Comparison of ENCODE assay signal across 11 cellular contexts in genomic region chr2:317501-318424, GRCh38. TPM values are rescaled to one million over a fixed set of nuclear protein-coding genes. Genes with fewer than 3 reads are reported as not detected.
DNase-seq lines count a peak whose midpoint lies in the region; ATAC-seq, FAIRE-seq and TF ChIP-seq lines count a peak whose summit lies in the region.
"Had no signal": no experiment of that assay in that cellular context is flagged by ENCODE, and none has a peak within 500 bp of the region (broad histone marks: within the 10 kb centered on the region; RNA-seq: fewer than 3 reads in every experiment).

No MANE protein-coding gene starts in this region.

- TF ChIP-seq EP300 in ovary (IDR thresholded peaks at IDR 0.05), result no peak

- 51 to 55% (median 53%) methylated on average over 27 of the region's 27 CpGs for WGBS in ovary, 3 donors

- H3K27ac ChIP-seq in kidney (ENCODE audit: low read depth in 2 of 2, low read length in 2 of 2) (no peak overlapping the region), left lung (no peak overlapping the region), ovary (no peak overlapping the region)
- H3K27ac ChIP-seq: ascending aorta had no signal

- H3K9ac ChIP-seq in kidney (ENCODE audit: low read length in 2 of 2), result no peak overlapping the region

- H3K36me3 Mint-ChIP-seq in activated T-helper 1 cell treated with anti-CD3 and anti-CD28 coated beads, Interleukin-12 subunit alpha, Interleukin-12 subunit beta, Interleukin-2, Interleukin-4 antibody, amounts not matched to agents 30 ng/mL and 10 ng/mL and 1 ng/mL, durations not matched to agents 14 hours and 24 hours and 36 hours (ENCODE audit: low read depth), result no peaks in the 10 kb centered on the region
- H3K36me3 Mint-ChIP-seq: naive thymus-derived CD8-positive, alpha-beta T cell had no signal

- no peaks in the 10 kb centered on the region for H3K4me1 ChIP-seq in kidney (ENCODE audit: control insufficient read depth in 1 of 2, insufficient read depth in 1 of 2, low read depth in 1 of 2, low read length in 2 of 2)
- H3K4me1 ChIP-seq in left lung, result no peaks in the 10 kb centered on the region
- no peaks in the 10 kb centered on the region for H3K4me1 ChIP-seq in ovary (ENCODE audit: insufficient read depth)
- H3K4me1 ChIP-seq: ascending aorta had no signal

- TF ChIP-seq POLR2A in ovary (IDR thresholded peaks at IDR 0.05), result no peak

- H3K4me3 Mint-ChIP-seq in activated T-helper 1 cell treated with anti-CD3 and anti-CD28 coated beads, Interleukin-12 subunit alpha, Interleukin-12 subunit beta, Interleukin-2, Interleukin-4 antibody, amounts not matched to agents 30 ng/mL and 10 ng/mL and 1 ng/mL, durations not matched to agents 14 hours and 24 hours and 36 hours, result peak overlapping the region; percentile 45

- peaks cover 10% of the 10 kb centered on the region for H3K9me3 Mint-ChIP-seq in activated T-helper 1 cell treated with anti-CD3 and anti-CD28 coated beads, Interleukin-12 subunit alpha, Interleukin-12 subunit beta, Interleukin-2, Interleukin-4 antibody, amounts not matched to agents 30 ng/mL and 10 ng/mL and 1 ng/mL, durations not matched to agents 14 hours and 24 hours and 36 hours

- DNase-seq in Daoy (ENCODE audit: low read depth) (peak; percentile 89), kidney (peak; percentile 53), left lung (no peak), ovary (no peak), mesenteric fat pad (ENCODE audit: low spot score) (no peak)
- DNase-seq in activated T-helper 1 cell treated with anti-CD3 and anti-CD28 coated beads, Interleukin-12 subunit alpha, Interleukin-12 subunit beta, Interleukin-2, Interleukin-4 antibody, amounts not matched to agents 30 ng/mL and 10 ng/mL and 1 ng/mL, durations not matched to agents 14 hours and 24 hours and 36 hours (ENCODE audit: low spot score), result peak; percentile 11
- DNase-seq: NCI-H1436 had no signal

- no peaks in the 10 kb centered on the region for H3K36me3 ChIP-seq in kidney (ENCODE audit: control insufficient read depth in 1 of 2, insufficient read depth in 2 of 2, low read length in 2 of 2)
- H3K36me3 ChIP-seq in left lung, result no peaks in the 10 kb centered on the region
- no peaks in the 10 kb centered on the region for H3K36me3 ChIP-seq in ovary
- H3K36me3 ChIP-seq: ascending aorta had no signal

- H3K4me1 Mint-ChIP-seq in activated T-helper 1 cell treated with anti-CD3 and anti-CD28 coated beads, Interleukin-12 subunit alpha, Interleukin-12 subunit beta, Interleukin-2, Interleukin-4 antibody, amounts not matched to agents 30 ng/mL and 10 ng/mL and 1 ng/mL, durations not matched to agents 14 hours and 24 hours and 36 hours (ENCODE audit: low read depth), result peaks cover 23% of the 10 kb centered on the region

- ATAC-seq in HG02798 (IDR thresholded peaks at IDR 0.05; ENCODE audit: poor library complexity, unreplicated experiment) (peak; percentile 46), HG02884 (IDR thresholded peaks at IDR 0.05; ENCODE audit: unreplicated experiment) (no peak), left lung (no peak)
- ATAC-seq: naive thymus-derived CD8-positive, alpha-beta T cell had no signal

- H3K27ac Mint-ChIP-seq in activated T-helper 1 cell treated with anti-CD3 and anti-CD28 coated beads, Interleukin-12 subunit alpha, Interleukin-12 subunit beta, Interleukin-2, Interleukin-4 antibody, amounts not matched to agents 30 ng/mL and 10 ng/mL and 1 ng/mL, durations not matched to agents 14 hours and 24 hours and 36 hours, result peak overlapping the region; percentile 82

- H3K27me3 ChIP-seq in left lung (peaks cover 0 to 8% of the 10 kb centered on the region in 2 donors), ovary (no peaks in the 10 kb centered on the region)
- H3K27me3 ChIP-seq: ascending aorta had no signal

- no peak for FAIRE-seq in kidney (lab: Jason Lieb, UNC)

- no peak for TF ChIP-seq CTCF in kidney (IDR thresholded peaks at IDR 0.05; ENCODE audit: borderline replicate concordance, extremely low read depth, insufficient read depth)
- TF ChIP-seq CTCF in left lung (IDR thresholded peaks at IDR 0.05), result no peak
- no peak for TF ChIP-seq CTCF in ovary (IDR thresholded peaks at IDR 0.05)

- H3K9me3 ChIP-seq in kidney (ENCODE audit: control insufficient read depth in 1 of 2, low read length in 2 of 2) (no peaks in the 10 kb centered on the region), left lung (no peaks in the 10 kb centered on the region), ovary (no peaks in the 10 kb centered on the region)
- H3K9me3 ChIP-seq: ascending aorta had no signal

- intact Hi-C loops in activated T-helper 1 cell treated with anti-CD3 and anti-CD28 coated beads, Interleukin-12 subunit alpha, Interleukin-12 subunit beta, Interleukin-2, Interleukin-4 antibody, amounts not matched to agents 30 ng/mL and 10 ng/mL and 1 ng/mL, durations not matched to agents 14 hours and 24 hours and 36 hours (cut with micrococcal nuclease), result loop anchor here (2.0 to 10.0 kb wide), 3 partner anchors 53 to 317 kb away; partner anchors contain the start of genes ACP1 and SH3YL1
- intact Hi-C loops in kidney (cut with DNase I) (no loop called here), left lung (cut with DNase I) (no loop called here), ovary (cut with DNase I) (no loop called here)

- no peak overlapping the region for H3K4me3 ChIP-seq in kidney (ENCODE audit: low read length in 2 of 2)
- H3K4me3 ChIP-seq in left lung, result no peak overlapping the region
- H3K4me3 ChIP-seq in ovary, result no peak overlapping the region
- H3K4me3 ChIP-seq: ascending aorta had no signal

- H3K27me3 Mint-ChIP-seq in activated T-helper 1 cell treated with anti-CD3 and anti-CD28 coated beads, Interleukin-12 subunit alpha, Interleukin-12 subunit beta, Interleukin-2, Interleukin-4 antibody, amounts not matched to agents 30 ng/mL and 10 ng/mL and 1 ng/mL, durations not matched to agents 14 hours and 24 hours and 36 hours (ENCODE audit: insufficient read depth), result peaks cover 8% of the 10 kb centered on the region

RNA-seq across cellular contexts. Expression of gene ALKAL2, which starts 29.9 kb away (rescaled TPM):
- total RNA-seq in Daoy (2014; rRNA removed; shearing (Covaris generic)), result 1.8 and 2.6 TPM in 2 replicates
- total RNA-seq in activated T-helper 1 cell treated with anti-CD3 and anti-CD28 coated beads, Interleukin-12 subunit alpha, Interleukin-12 subunit beta, Interleukin-2, Interleukin-4 antibody, amounts not matched to agents 30 ng/mL and 10 ng/mL and 1 ng/mL, durations not matched to agents 14 hours and 24 hours and 36 hours, result 0.18 TPM in 1 of 2 replicates, not detected in the other
- total RNA-seq in kidney, result 18.2 TPM
- polyA plus RNA-seq in kidney (ENCODE audit: insufficient read depth, low read depth, low replicate concordance), result 8.0 TPM
- total RNA-seq in left lung, result 1 to 10 TPM; 3.1 to 8.9 TPM
- total RNA-seq in ovary, result 100 to 1,000 TPM in 2 of 7 donors, 10 to 100 TPM in 4, 1 to 10 TPM in 1; 9.6 to 259 (median 57.1) TPM
- 10 to 100 TPM; 36.9 to 57.6 TPM for polyA plus RNA-seq in ovary
- total RNA-seq in mesenteric fat pad, result 5.7 TPM
- total RNA-seq: naive thymus-derived CD8-positive, alpha-beta T cell had no signal

RNA-seq across cellular contexts. Expression of gene ACP1, which starts 53.0 kb away (rescaled TPM):
- 169 and 195 TPM in 2 replicates for total RNA-seq in Daoy (2014; rRNA removed; shearing (Covaris generic))
- total RNA-seq in activated T-helper 1 cell treated with anti-CD3 and anti-CD28 coated beads, Interleukin-12 subunit alpha, Interleukin-12 subunit beta, Interleukin-2, Interleukin-4 antibody, amounts not matched to agents 30 ng/mL and 10 ng/mL and 1 ng/mL, durations not matched to agents 14 hours and 24 hours and 36 hours, result 124 and 133 TPM in 2 replicates
- total RNA-seq in kidney, result 75.1 TPM
- polyA plus RNA-seq in kidney (ENCODE audit: insufficient read depth, low read depth, low replicate concordance), result 122 TPM
- total RNA-seq in left lung, result 10 to 100 TPM; 76.5 to 80.6 TPM
- 10 to 100 TPM; 59.1 to 84.2 (median 68.7) TPM for total RNA-seq in ovary
- polyA plus RNA-seq in ovary, result 10 to 100 TPM; 83.9 to 89.0 TPM
- 51.3 TPM for total RNA-seq in mesenteric fat pad

RNA-seq across cellular contexts. Expression of gene SH3YL1, which starts 53.9 kb away (rescaled TPM):
- 18.1 and 36.4 TPM in 2 replicates for total RNA-seq in Daoy (2014; rRNA removed; shearing (Covaris generic))
- 18.4 and 20.1 TPM in 2 replicates for total RNA-seq in activated T-helper 1 cell treated with anti-CD3 and anti-CD28 coated beads, Interleukin-12 subunit alpha, Interleukin-12 subunit beta, Interleukin-2, Interleukin-4 antibody, amounts not matched to agents 30 ng/mL and 10 ng/mL and 1 ng/mL, durations not matched to agents 14 hours and 24 hours and 36 hours
- 57.3 TPM for total RNA-seq in kidney
- polyA plus RNA-seq in kidney (ENCODE audit: insufficient read depth, low read depth, low replicate concordance), result 111 TPM
- 10 to 100 TPM; 49.1 to 96.1 TPM for total RNA-seq in left lung
- total RNA-seq in ovary, result 100 to 1,000 TPM in 1 of 7 donors, 10 to 100 TPM in 6; 41.7 to 117 (median 53.4) TPM
- 10 to 100 TPM; 35.3 to 37.5 TPM for polyA plus RNA-seq in ovary
- total RNA-seq in mesenteric fat pad, result 16.7 TPM

Comparison
In these comparisons a context has a peak if more than half of its experiments do, and no peak if none do; other contexts are left out.
1. DNase-seq: peak in Daoy (single experiment), activated T-helper 1 cell treated with anti-CD3 and anti-CD28 coated beads, Interleukin-12 subunit alpha, Interleukin-12 subunit beta, Interleukin-2, Interleukin-4 antibody, amounts not matched to agents 30 ng/mL and 10 ng/mL and 1 ng/mL, durations not matched to agents 14 hours and 24 hours and 36 hours (single experiment) and kidney (single experiment); none in left lung (0 of 2), ovary (0 of 5) and mesenteric fat pad (single experiment).